Comparison of ENCODE assay signal across 1 cellular context in genomic region chr15:75176404-75176761, GRCh38.
TF ChIP-seq lines count a peak whose summit lies in the region.

No MANE protein-coding gene starts in this region.

TF ChIP-seq in A549, 52 proteins besides CTCF, POLR2A, EP300 and RAD21 (continued from another document):
- no peak for TF ChIP-seq PBX3 (IDR thresholded peaks at IDR 0.05)
- no peak for TF ChIP-seq ZFP36 (IDR thresholded peaks at IDR 0.05; ENCODE audit: borderline replicate concordance, partially characterized antibody)
- TF ChIP-seq ESRRA (IDR thresholded peaks at IDR 0.05; ENCODE audit: borderline replicate concordance, low read length): no peak
